In genomic region chr14:77183896-77184295, GRCh38 we compare ENCODE assay signal across 26 cellular contexts. TPM values are rescaled to one million over a fixed set of nuclear protein-coding genes. Genes with fewer than 3 reads are reported as not detected.
A peak's percentile ranks its signal among the peaks of the same experiment; 100 is the strongest.
DNase-seq lines count a peak whose midpoint lies in the region; ATAC-seq, FAIRE-seq and TF ChIP-seq lines count a peak whose summit lies in the region.
"Had no signal": no experiment of that assay in that cellular context is flagged by ENCODE, and none has a peak within 500 bp of the region (broad histone marks: within the 10 kb centered on the region; RNA-seq: fewer than 3 reads in every experiment).

No MANE protein-coding gene starts in this region.

- H3K9me3 ChIP-seq in heart left ventricle, result no peaks in the 10 kb centered on the region
- H3K9me3 ChIP-seq: adrenal gland, neutrophil had no signal

- no peak overlapping the region for H3K4me3 ChIP-seq in heart left ventricle
- H3K4me3 ChIP-seq: adrenal gland had no signal

- 49 to 58% (median 55%) methylated on average over 2 to 5 of the region's 5 CpGs for WGBS in heart left ventricle, 4 donors

- H3K27me3 ChIP-seq in heart left ventricle, result peaks cover 6 to 62% (median 22%) of the 10 kb centered on the region in 9 donors

- no peak for TF ChIP-seq POLR2A in heart left ventricle (IDR thresholded peaks at IDR 0.05)

- no peak for ATAC-seq in heart left ventricle
- ATAC-seq: activated T-cell treated with anti-CD3 and anti-CD28 coated beads, Interleukin-2, amount 50 U/mL, for 4 hours; SK-N-SH treated with all-trans-retinoic acid at 6 μM for 48 hours had no signal

- H3K36me3 ChIP-seq in heart left ventricle, result no peaks in the 10 kb centered on the region
- H3K36me3 ChIP-seq: adrenal gland, neutrophil had no signal

- H3K27ac ChIP-seq in heart left ventricle, result no peak overlapping the region
- H3K27ac ChIP-seq: adrenal gland, neutrophil had no signal

- H3K4me1 ChIP-seq in heart left ventricle, result peaks cover 0 to 20% (median 5%) of the 10 kb centered on the region in 12 donors

- no peak for TF ChIP-seq CTCF in heart left ventricle (IDR thresholded peaks at IDR 0.05)

- peak; percentile 46 for DNase-seq in cardiac septum (ENCODE audit: low spot score)
- DNase-seq in heart left ventricle, result no peak
- DNase-seq in NCI-H524 (lab: John Stamatoyannopoulos, UW), result peak; percentile 95 to 98
- DNase-seq in dermis blood vessel endothelial cell, result peak; percentile 10
- no peak for DNase-seq in urothelium cell line (ENCODE audit: low spot score)
- no peak for DNase-seq in activated CD8-positive, alpha-beta memory T cell treated with anti-CD3 and anti-CD28 coated beads for 24 hours
- no peak for DNase-seq in hepatic stellate cell (ENCODE audit: low spot score)
- no peak for DNase-seq in RKO (ENCODE audit: low spot score)
- DNase-seq: activated CD4-positive, alpha-beta T cell treated with anti-CD3 and anti-CD28 coated beads for 48 hours; activated naive CD4-positive, alpha-beta T cell; activated T-cell treated with anti-CD3 and anti-CD28 coated beads, Interleukin-2, amount 50 U/mL, for 4 hours; adrenal gland; Calu3; IMR-90; mammary epithelial cell; NCI-H1105; NCI-H526; stimulated activated CD8-positive, alpha-beta memory T cell treated with anti-CD3 and anti-CD28 coated beads, Interleukin-4, amount 100 ng/mL, for 48 hours; T-helper 2 cell; trophoblast cell had no signal

- intact Hi-C loops in cardiac septum (cut with DNase I) (no loop called here), heart left ventricle (cut with DNase I) (no loop called here)

- FAIRE-seq in urothelium cell line (lab: Jason Lieb, UNC), result peak; percentile 20

RNA-seq across cellular contexts. Expression of gene TMEM63C, which starts 2.3 kb away (rescaled TPM):
- total RNA-seq in cardiac septum (0.46 TPM), heart left ventricle (1 to 10 TPM in 6 of 9 donors, under 1 TPM in 2, not detected in 1; 0.48 to 3.7 (median 1.7) TPM), dermis blood vessel endothelial cell (under 0.01 TPM in 1 of 2 replicates, not detected in the other)
- 1 to 10 TPM in 1 of 2 donors, under 1 TPM in 1; 0.01 to 4.0 TPM for polyA plus RNA-seq in heart left ventricle
- polyA plus RNA-seq: BJ, IMR-90 had no signal

RNA-seq across cellular contexts. Expression of gene ZDHHC22, which starts 42.3 kb away (rescaled TPM):
- total RNA-seq in cardiac septum (not detected), heart left ventricle (under 1 TPM in 1 of 9 donors, not detected in 8; 0.12 TPM), dermis blood vessel endothelial cell (not detected in 2 replicates)
- polyA plus RNA-seq in heart left ventricle, result not detected
- total RNA-seq: activated T-cell treated with anti-CD3 and anti-CD28 coated beads, Interleukin-2, amount 50 U/mL, for 4 hours; bronchial epithelial cell; Calu3; dermis microvascular lymphatic vessel endothelial cell; IMR-90; mammary epithelial cell; OCI-LY7 had no signal
- polyA plus RNA-seq: BJ, IMR-90, mammary epithelial cell had no signal

Comparison
In these comparisons a context has a peak if more than half of its experiments do, and no peak if none do; other contexts are left out.
1. DNase-seq: peak in cardiac septum (single experiment), NCI-H524 (2 of 2) and dermis blood vessel endothelial cell (single experiment); none in heart left ventricle (0 of 5), urothelium cell line (single experiment), activated CD8-positive, alpha-beta memory T cell treated with anti-CD3 and anti-CD28 coated beads for 24 hours (single experiment), hepatic stellate cell (single experiment) and RKO (single experiment).